In the genomic region with DNA sequence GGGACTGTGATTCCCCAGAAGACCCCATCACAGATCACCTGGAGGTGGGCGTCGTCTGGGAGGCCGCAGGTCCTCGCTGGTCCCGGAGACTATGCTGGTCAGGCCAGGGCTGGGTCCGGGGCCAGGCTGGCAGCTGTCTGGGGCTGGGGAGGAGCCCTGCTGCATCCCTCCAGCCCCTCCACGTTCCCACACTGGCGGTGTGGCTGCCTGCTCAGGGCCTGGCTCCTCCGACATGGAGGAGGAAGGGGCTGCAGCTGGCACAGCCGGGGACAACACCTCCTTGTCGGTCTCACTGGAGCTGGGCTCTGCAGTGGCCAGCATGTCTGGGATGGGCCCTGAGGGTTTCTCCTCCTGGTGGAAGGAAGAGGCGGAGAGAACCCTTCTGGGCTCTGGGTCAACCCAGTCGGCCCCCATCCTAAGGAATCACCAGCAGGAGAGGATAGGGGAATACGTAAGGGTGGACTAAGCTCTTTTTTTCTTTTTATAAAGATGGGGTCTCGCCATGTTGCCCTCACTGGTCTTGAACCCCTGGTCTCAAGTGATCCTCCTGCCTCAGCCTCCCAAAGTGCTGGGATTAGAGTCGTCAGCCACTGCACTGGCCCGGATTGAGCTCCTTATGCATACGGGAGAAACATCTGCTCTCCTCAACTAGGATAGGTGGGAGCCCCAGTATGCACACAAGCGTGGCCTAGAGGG, we compare ENCODE assay signal across 8 cellular contexts. TPM values are rescaled to one million over a fixed set of nuclear protein-coding genes. Genes with fewer than 3 reads are reported as not detected.
A peak's percentile ranks its signal among the peaks of the same experiment; 100 is the strongest.
DNase-seq lines count a peak whose midpoint lies in the region; ATAC-seq lines count a peak whose summit lies in the region.

No MANE protein-coding gene starts in this region.

- H3K9me3 ChIP-seq in HUES48 (ENCODE audit: control insufficient read depth, insufficient read depth, low read length) (no peaks in the 10 kb centered on the region), iPS-20b (ENCODE audit: insufficient read depth, low read depth, low read length) (no peaks in the 10 kb centered on the region)

- no peaks in the 10 kb centered on the region for H3K9me3 Mint-ChIP-seq in activated naive CD4-positive, alpha-beta T cell treated with anti-CD3 and anti-CD28 coated beads, Interleukin-2, amount 50 U/mL, for 72 hours
- H3K9me3 Mint-ChIP-seq in stimulated activated naive B cell treated with anti-CD40 and anti-IgM and Interleukin-4, amounts not matched to agents 10 μg/mL and 1 μg/mL and 100 μg/mL, for 72 hours: no peaks in the 10 kb centered on the region

- H3K27ac ChIP-seq in HUES48 (ENCODE audit: low read depth, low read length) (peak overlapping the region; percentile 98), iPS-20b (ENCODE audit: low read length) (peak overlapping the region; percentile 71)

- no peaks in the 10 kb centered on the region for H3K27me3 Mint-ChIP-seq in stimulated activated naive B cell treated with anti-CD40 and anti-IgM and Interleukin-4, amounts not matched to agents 10 μg/mL and 1 μg/mL and 100 μg/mL, for 72 hours

- H3K36me3 Mint-ChIP-seq in activated naive CD4-positive, alpha-beta T cell treated with anti-CD3 and anti-CD28 coated beads, Interleukin-2, amount 50 U/mL, for 72 hours: peaks cover 0 to 9% of the 10 kb centered on the region in 2 donors
- H3K36me3 Mint-ChIP-seq in stimulated activated naive B cell treated with anti-CD40 and anti-IgM and Interleukin-4, amounts not matched to agents 10 μg/mL and 1 μg/mL and 100 μg/mL, for 72 hours: peaks cover 10 to 14% of the 10 kb centered on the region in 2 donors

- H3K36me3 ChIP-seq in HUES48 (ENCODE audit: control insufficient read depth, insufficient read depth, low read length): no peaks in the 10 kb centered on the region
- no peaks in the 10 kb centered on the region for H3K36me3 ChIP-seq in iPS-20b (ENCODE audit: insufficient read depth, low read depth, low read length)

- peak overlapping the region; percentile 96 to 99 for H3K27ac Mint-ChIP-seq in activated naive CD4-positive, alpha-beta T cell treated with anti-CD3 and anti-CD28 coated beads, Interleukin-2, amount 50 U/mL, for 72 hours
- H3K27ac Mint-ChIP-seq in stimulated activated naive B cell treated with anti-CD40 and anti-IgM and Interleukin-4, amounts not matched to agents 10 μg/mL and 1 μg/mL and 100 μg/mL, for 72 hours: peak overlapping the region; percentile 100

- peak overlapping the region; percentile 96 for H3K4me3 ChIP-seq in HUES48 (ENCODE audit: low read depth, low read length)
- peak overlapping the region; percentile 77 for H3K4me3 ChIP-seq in iPS-20b (ENCODE audit: low read length)

- H3K9ac ChIP-seq in HUES48 (ENCODE audit: low read depth, low read length) (peak overlapping the region; percentile 96; the same call in 1 of the 2 replicates), iPS-20b (ENCODE audit: low read depth, low read length) (peak overlapping the region; percentile 85)

- no peaks in the 10 kb centered on the region for H3K27me3 ChIP-seq in HUES48 (ENCODE audit: control insufficient read depth, insufficient read depth, low read length)
- no peaks in the 10 kb centered on the region for H3K27me3 ChIP-seq in iPS-20b (ENCODE audit: insufficient read depth, low read length)

- H3K4me1 Mint-ChIP-seq in stimulated activated naive B cell treated with anti-CD40 and anti-IgM and Interleukin-4, amounts not matched to agents 10 μg/mL and 1 μg/mL and 100 μg/mL, for 72 hours: peaks cover 23 to 35% of the 10 kb centered on the region in 2 donors

- H3K4me3 Mint-ChIP-seq in stimulated activated naive B cell treated with anti-CD40 and anti-IgM and Interleukin-4, amounts not matched to agents 10 μg/mL and 1 μg/mL and 100 μg/mL, for 72 hours: peak overlapping the region; percentile 96 to 97

- no peak for DNase-seq in activated naive CD4-positive, alpha-beta T cell treated with anti-CD3 and anti-CD28 coated beads, Interleukin-2, amount 50 U/mL, for 72 hours (ENCODE audit: low spot score in 2 of 2)
- no peak for DNase-seq in stimulated activated naive B cell treated with anti-CD40 and anti-IgM and Interleukin-4, amounts not matched to agents 10 μg/mL and 1 μg/mL and 100 μg/mL, for 72 hours
- DNase-seq in head of caudate nucleus (no peak), NCI-H526 treated with DMSO at 0.1 percent for 48 hours (lab: John Stamatoyannopoulos, UW) (no peak)

- no peak for ATAC-seq in activated naive CD4-positive, alpha-beta T cell treated with anti-CD3 and anti-CD28 coated beads, Interleukin-2, amount 50 U/mL, for 72 hours
- ATAC-seq in stimulated activated naive B cell treated with anti-CD40 and anti-IgM and Interleukin-4, amounts not matched to agents 10 μg/mL and 1 μg/mL and 100 μg/mL, for 72 hours (replicated peaks): no peak
- ATAC-seq in HG02571 (IDR thresholded peaks at IDR 0.05; ENCODE audit: unreplicated experiment): no peak
- no peak for ATAC-seq in GM18511 (IDR thresholded peaks at IDR 0.05; ENCODE audit: unreplicated experiment)

- no peaks in the 10 kb centered on the region for H3K4me1 ChIP-seq in HUES48 (ENCODE audit: control insufficient read depth, insufficient read depth, low read length)
- H3K4me1 ChIP-seq in iPS-20b (ENCODE audit: insufficient read depth, low read length): peaks cover 8% of the 10 kb centered on the region; the same call in 1 of the 2 replicates

- intact Hi-C loops in head of caudate nucleus (cut with DNase I): no loop called here

RNA-seq across cellular contexts. Expression of a gene that starts 0.8 kb away (rescaled TPM):
- 10 to 100 TPM; 24.6 to 28.0 TPM for total RNA-seq in activated naive CD4-positive, alpha-beta T cell treated with anti-CD3 and anti-CD28 coated beads, Interleukin-2, amount 50 U/mL, for 72 hours

RNA-seq across cellular contexts. Expression of a gene that starts 10.7 kb away (rescaled TPM):
- total RNA-seq in activated naive CD4-positive, alpha-beta T cell treated with anti-CD3 and anti-CD28 coated beads, Interleukin-2, amount 50 U/mL, for 72 hours: 1 to 10 TPM; 1.4 to 2.9 TPM
